Comparison of ENCODE assay signal across 8 cellular contexts in genomic region chr11:57792870-57793269, GRCh38. TPM values are rescaled to one million over a fixed set of nuclear protein-coding genes. Genes with fewer than 3 reads are reported as not detected.
A peak's percentile ranks its signal among the peaks of the same experiment; 100 is the strongest.
DNase-seq lines count a peak whose midpoint lies in the region; ATAC-seq and TF ChIP-seq lines count a peak whose summit lies in the region.

No MANE protein-coding gene starts in this region.

- POLR2A ChIA-PET in GM10248 (lab: Yijun Ruan, JAX) = no interaction called here

- in situ Hi-C loops in Caki2 (cut with HindIII; ENCODE audit: low pct_unique_long_range_greater_than_20kb, low sequenced_read_pairs) = no loop called here

- ATAC-seq in natural killer cell (peak in 1 of 3 donors; percentile 29), GM18867 (IDR thresholded peaks at IDR 0.05; ENCODE audit: unreplicated experiment) (no peak), GM21423 (IDR thresholded peaks at IDR 0.05; ENCODE audit: unreplicated experiment) (no peak)

- peak overlapping the region; percentile 86 for H3K27ac Mint-ChIP-seq in natural killer cell

- H3K4me3 Mint-ChIP-seq in natural killer cell = peak overlapping the region; percentile 22

- no peaks in the 10 kb centered on the region for H3K9me3 Mint-ChIP-seq in natural killer cell

- CTCF ChIA-PET in GM10248 (lab: Yijun Ruan, JAX) = interaction anchor here (1.1 to 2.0 kb wide), 3 partner anchors 8 to 42 kb away, joined by 4 to 6 read pairs (median 5); partner anchors contain the start of gene BTBD18

- H3K36me3 Mint-ChIP-seq in natural killer cell = no peaks in the 10 kb centered on the region

- H3K4me1 Mint-ChIP-seq in natural killer cell = peaks cover 24 to 30% of the 10 kb centered on the region in 2 donors

- peak; percentile 37 for DNase-seq in Caki2 (ENCODE audit: low read depth)
- DNase-seq in Kasumi-1 (lab: John Stamatoyannopoulos, UW) = peak; percentile 72 to 79
- peak; percentile 9 for DNase-seq in central memory CD4-positive, alpha-beta T cell
- DNase-seq in natural killer cell = no peak
- no peak for DNase-seq in GM10248 (ENCODE audit: extremely low spot score)
- no peak for DNase-seq in AG20443 (ENCODE audit: low spot score)

- H3K27me3 Mint-ChIP-seq in natural killer cell (ENCODE audit: low read depth in 2 of 2) = no peaks in the 10 kb centered on the region

- TF ChIP-seq CTCF in natural killer cell (IDR thresholded peaks at IDR 0.05) (no peak), GM10248 (IDR thresholded peaks at IDR 0.05; ENCODE audit: control extremely low read depth, extremely low read depth, low read depth, missing control alignments) (no peak)

- intact Hi-C loops in natural killer cell (cut with micrococcal nuclease) = loop anchor here (1.0 to 10.0 kb wide), 3 partner anchors 52 to 782 kb away; partner anchors contain the start of genes LPXN, SELENOH and ZFP91

RNA-seq across cellular contexts. Expression of gene CTNND1, which starts 31.3 kb away (rescaled TPM):
- 22.3 and 44.3 TPM in 2 replicates for total RNA-seq in Caki2 (2014; rRNA removed; shearing (Covaris generic); ENCODE audit: low replicate concordance)
- total RNA-seq in natural killer cell = 10 to 100 TPM; 17.1 to 17.7 (median 17.3) TPM

RNA-seq across cellular contexts. Expression of gene BTBD18, which starts 41.3 kb away (rescaled TPM):
- total RNA-seq in Caki2 (2014; rRNA removed; shearing (Covaris generic); ENCODE audit: low replicate concordance) = not detected in 2 replicates
- total RNA-seq in natural killer cell = not detected

RNA-seq across cellular contexts. Expression of gene SELENOH, which starts 51.6 kb away (rescaled TPM):
- 263 and 290 TPM in 2 replicates for total RNA-seq in Caki2 (2014; rRNA removed; shearing (Covaris generic); ENCODE audit: low replicate concordance)
- 10 to 100 TPM; 55.3 to 83.3 (median 61.0) TPM for total RNA-seq in natural killer cell

Comparison
In these comparisons a context has a peak if more than half of its experiments do, and no peak if none do; other contexts are left out.
1. DNase-seq: peak in Caki2 (single experiment), Kasumi-1 (2 of 2) and central memory CD4-positive, alpha-beta T cell (single experiment); none in natural killer cell (single experiment), GM10248 (single experiment) and AG20443 (single experiment).